20 cellular contexts compared by ENCODE assay signal in genomic region chr19:17972230-17972629, GRCh38. TPM values are rescaled to one million over a fixed set of nuclear protein-coding genes. Genes with fewer than 3 reads are reported as not detected.
DNase-seq lines count a peak whose midpoint lies in the region; FAIRE-seq and TF ChIP-seq lines count a peak whose summit lies in the region.
"Had no signal": no experiment of that assay in that cellular context is flagged by ENCODE, and none has a peak within 500 bp of the region (broad histone marks: within the 10 kb centered on the region; RNA-seq: fewer than 3 reads in every experiment).

No MANE protein-coding gene starts in this region.

- no peaks in the 10 kb centered on the region; a peak in 1 of 22 replicates for H4K20me1 ChIP-seq in BLaER1 treated with 17β-estradiol and CSF1 and Interleukin-3, amounts not matched to agents 10 nM and 100 nM
- H4K20me1 ChIP-seq in osteoblast (ENCODE audit: insufficient read depth, low read length) = no peaks in the 10 kb centered on the region

- H3K4me2 ChIP-seq in BLaER1 treated with 17β-estradiol and CSF1 and Interleukin-3, amounts not matched to agents 10 nM and 100 nM = peak overlapping the region in 9 of 11 experiments; percentile 10 to 68 (median 59); a peak in 16 of 22 replicates
- H3K4me2 ChIP-seq in osteoblast (ENCODE audit: insufficient read depth, low read length) = no peak overlapping the region

- DNase-seq in osteoblast (ENCODE audit: insufficient read length, low spot score, missing footprints) (peak; percentile 69), SKM-1 (lab: John Stamatoyannopoulos, UW; ENCODE audit: unreplicated experiment) (no peak), DMS53 (lab: John Stamatoyannopoulos, UW) (no peak), urothelium cell line (ENCODE audit: low spot score) (no peak)
- DNase-seq: ACHN; BE2C; CD4-positive, alpha-beta memory T cell; DMS153; DMS79 treated with DMSO at 0.1 percent for 48 hours; EL; GM23248; Kasumi-1; KG1 had no signal

- H3K4me1 Mint-ChIP-seq in brain = peaks cover 8% of the 10 kb centered on the region

- CTCF ChIA-PET in HEK293 (lab: Yijun Ruan, JAX) = no interaction called here

- no peaks in the 10 kb centered on the region for H3K27me3 Mint-ChIP-seq in brain

- POLR2A ChIA-PET in HEK293 (lab: Yijun Ruan, JAX) = no interaction called here

- H3K27ac Mint-ChIP-seq in brain = peak overlapping the region in 3 of 5 experiments; percentile 12 to 59 (median 38)
- H3K27ac Mint-ChIP-seq: CD14-positive monocyte; CD4-positive, alpha-beta memory T cell had no signal

- no peaks in the 10 kb centered on the region for H3K36me3 ChIP-seq in BLaER1 treated with 17β-estradiol and CSF1 and Interleukin-3, amounts not matched to agents 10 nM and 100 nM
- H3K36me3 ChIP-seq in HEK293 (ENCODE audit: control insufficient read depth in 2 of 2, insufficient read depth in 1 of 2, low read length in 2 of 2) = peaks cover 0 to 3% of the 10 kb centered on the region in 2 experiments; a peak in 1 of 3 replicates
- H3K36me3 ChIP-seq in osteoblast (ENCODE audit: insufficient read depth, low read length) = no peaks in the 10 kb centered on the region
- H3K36me3 ChIP-seq: BE2C had no signal

- peak overlapping the region in 2 of 11 experiments; percentile 40 to 54; a peak in 3 of 22 replicates for H3K27ac ChIP-seq in BLaER1 treated with 17β-estradiol and CSF1 and Interleukin-3, amounts not matched to agents 10 nM and 100 nM
- no peak overlapping the region for H3K27ac ChIP-seq in HEK293 (ENCODE audit: extremely low read depth, low read depth, low read length)
- H3K27ac ChIP-seq in osteoblast (ENCODE audit: low read depth, low read length) = no peak overlapping the region
- H3K27ac ChIP-seq: GM23248 had no signal

- H3K79me2 ChIP-seq in osteoblast (ENCODE audit: insufficient read depth, low read length) = no peaks in the 10 kb centered on the region

- H3K9ac ChIP-seq in BLaER1 treated with 17β-estradiol and CSF1 and Interleukin-3, amounts not matched to agents 10 nM and 100 nM = peak overlapping the region in 3 of 11 experiments; percentile 0 to 56 (median 42); a peak in 5 of 22 replicates
- H3K9ac ChIP-seq: GM23248 had no signal

- no peaks in the 10 kb centered on the region for H3K9me3 ChIP-seq in BLaER1 treated with 17β-estradiol and CSF1 and Interleukin-3, amounts not matched to agents 10 nM and 100 nM (replicated peaks in 1 of 11)
- H3K9me3 ChIP-seq in HEK293 (ENCODE audit: control insufficient read depth, insufficient read depth, low read depth, low read length) (no peaks in the 10 kb centered on the region), osteoblast (ENCODE audit: low read depth, low read length) (no peaks in the 10 kb centered on the region)
- H3K9me3 ChIP-seq: BE2C had no signal

- H3K9me3 Mint-ChIP-seq in brain = no peaks in the 10 kb centered on the region
- H3K9me3 Mint-ChIP-seq: CD4-positive, alpha-beta memory T cell had no signal

- no peak overlapping the region for H3K4me3 Mint-ChIP-seq in brain
- H3K4me3 Mint-ChIP-seq: CD14-positive monocyte; CD4-positive, alpha-beta memory T cell had no signal

- no peak for FAIRE-seq in urothelium cell line (lab: Jason Lieb, UNC)
- FAIRE-seq: H54, HepG2 had no signal

- peaks cover 23 to 53% (median 42%) of the 10 kb centered on the region in 10 experiments for H3K4me1 ChIP-seq in BLaER1 treated with 17β-estradiol and CSF1 and Interleukin-3, amounts not matched to agents 10 nM and 100 nM
- H3K4me1 ChIP-seq in HEK293 (ENCODE audit: control insufficient read depth, insufficient read depth, low read length) (no peaks in the 10 kb centered on the region), osteoblast (ENCODE audit: insufficient read depth, low read length) (no peaks in the 10 kb centered on the region)
- H3K4me1 ChIP-seq: BE2C had no signal

- peaks cover 14% of the 10 kb centered on the region for H3K36me3 Mint-ChIP-seq in brain
- H3K36me3 Mint-ChIP-seq: CD4-positive, alpha-beta memory T cell had no signal

- TF ChIP-seq CTCF in HEK293 (tag by site-specific recombination; IDR thresholded peaks at IDR 0.05) = no peak
- TF ChIP-seq CTCF in brain (conservative IDR thresholded peaks at IDR 0.05) = no peak
- TF ChIP-seq CTCF in osteoblast (IDR thresholded peaks at IDR 0.05; ENCODE audit: extremely low read depth, low read depth, low read length) = no peak

- no peak overlapping the region for H2AFZ ChIP-seq in osteoblast (ENCODE audit: low read length)
- H2AFZ ChIP-seq: GM23248 had no signal

- H3K27me3 ChIP-seq in BLaER1 treated with 17β-estradiol and CSF1 and Interleukin-3, amounts not matched to agents 10 nM and 100 nM = peaks cover 9 to 20% (median 18%) of the 10 kb centered on the region in 11 experiments
- H3K27me3 ChIP-seq in osteoblast (ENCODE audit: insufficient read depth, low read length) = peaks cover 15% of the 10 kb centered on the region
- H3K27me3 ChIP-seq: BE2C had no signal

- H3K4me3 ChIP-seq in BLaER1 treated with 17β-estradiol and CSF1 and Interleukin-3, amounts not matched to agents 10 nM and 100 nM = no peak overlapping the region
- H3K4me3 ChIP-seq in HEK293 (ENCODE audit: low read depth, low read length) (no peak overlapping the region), osteoblast (ENCODE audit: insufficient read depth, low read length) (no peak overlapping the region)
- H3K4me3 ChIP-seq: GM23248 had no signal

TF ChIP-seq in HEK293, 187 proteins besides CTCF, POLR2A, EP300 and RAD21:
- TF ChIP-seq ZBTB17 (tag by site-specific recombination; IDR thresholded peaks at IDR 0.05) (peak; percentile 97), ZNF558 (tag by site-specific recombination; IDR thresholded peaks at IDR 0.05) (no peak), ZNF623 (tag by site-specific recombination; IDR thresholded peaks at IDR 0.05) (0 out of 2 replicates have a peak, but pooled peaks have one; percentile 27)

RNA-seq across cellular contexts. Expression of gene KCNN1, which starts 5.3 kb away (rescaled TPM):
- 25.3 TPM for polyA plus RNA-seq in brain (ENCODE audit: insufficient read depth, low read depth, low replicate concordance)
- under 0.01 TPM in 1 of 2 replicates, not detected in the other for total RNA-seq in osteoblast
- total RNA-seq: A172; CD4-positive, alpha-beta memory T cell; GM23248 had no signal
- polyA plus RNA-seq: CD14-positive monocyte; CD4-positive, alpha-beta memory T cell; GM23248; HepG2 had no signal

RNA-seq across cellular contexts. Expression of gene ARRDC2, which starts 35.7 kb away (rescaled TPM):
- polyA plus RNA-seq in brain (ENCODE audit: insufficient read depth, low read depth, low replicate concordance) = 36.6 TPM
- 15.9 and 22.4 TPM in 2 replicates for total RNA-seq in osteoblast

RNA-seq across cellular contexts. Expression of gene CCDC124, which starts 39.4 kb away (rescaled TPM):
- 156 TPM for polyA plus RNA-seq in brain (ENCODE audit: insufficient read depth, low read depth, low replicate concordance)
- total RNA-seq in osteoblast = 15.9 and 21.5 TPM in 2 replicates
